1 cellular context compared by ENCODE assay signal in genomic region chr3:125032100-125032643, GRCh38.
A peak's percentile ranks its signal among the peaks of the same experiment; 100 is the strongest.
TF ChIP-seq lines count a peak whose summit lies in the region.

No MANE protein-coding gene starts in this region.

TF ChIP-seq in HepG2, 621 proteins besides CTCF, POLR2A, EP300 and RAD21 (continued from another document):
- TF ChIP-seq KLF9 (CRISPR knock-in tag; IDR thresholded peaks at IDR 0.05; ENCODE audit: low read depth) (no peak), NAIF1 (CRISPR knock-in tag; IDR thresholded peaks at IDR 0.05; ENCODE audit: borderline replicate concordance) (no peak), HNF1A (IDR thresholded peaks at IDR 0.05; ENCODE audit: low read depth) (peak; percentile 46; the same call in 1 of the 2 replicates), HNF1A (CRISPR knock-in tag; IDR thresholded peaks at IDR 0.05; ENCODE audit: borderline replicate concordance) (no peak), TAF1 (CRISPR knock-in tag; IDR thresholded peaks at IDR 0.05) (no peak), MAX (IDR thresholded peaks at IDR 0.05) (0 out of 2 replicates have a peak, but pooled peaks have one; percentile 27), ZNF781 (CRISPR knock-in tag; IDR thresholded peaks at IDR 0.05; ENCODE audit: borderline replicate concordance, not compliant biosample characterization) (no peak), PAXIP1 (CRISPR knock-in tag; conservative IDR thresholded peaks at IDR 0.05) (peak; percentile 33; the same call in 1 of the 2 replicates), EHMT2 (IDR thresholded peaks at IDR 0.05; ENCODE audit: borderline replicate concordance, low read depth, low read length) (peak; percentile 43; the same call in 1 of the 2 replicates), MTA1 (CRISPR knock-in tag; IDR thresholded peaks at IDR 0.05; ENCODE audit: borderline replicate concordance) (no peak), SOX5 (CRISPR knock-in tag; IDR thresholded peaks at IDR 0.05; ENCODE audit: borderline replicate concordance) (peak; percentile 17; the same call in 1 of the 2 replicates), HDAC1 (CRISPR knock-in tag; IDR thresholded peaks at IDR 0.05) (no peak), ARID4A (CRISPR knock-in tag; IDR thresholded peaks at IDR 0.05; ENCODE audit: borderline replicate concordance) (peak; percentile 18; the same call in 1 of the 2 replicates), SIN3B (IDR thresholded peaks at IDR 0.05; ENCODE audit: low read length) (no peak), NFAT5 (CRISPR knock-in tag; IDR thresholded peaks at IDR 0.05) (no peak), RXRA (CRISPR knock-in tag; IDR thresholded peaks at IDR 0.05) (0 out of 2 replicates have a peak, but pooled peaks have one; percentile 22), SAP130 (CRISPR knock-in tag; IDR thresholded peaks at IDR 0.05; ENCODE audit: low read depth) (peak; percentile 15; the same call in 1 of the 2 replicates), SSRP1 (CRISPR knock-in tag; IDR thresholded peaks at IDR 0.05) (no peak), ZNF672 (CRISPR knock-in tag; IDR thresholded peaks at IDR 0.05) (no peak), THAP9 (CRISPR knock-in tag; IDR thresholded peaks at IDR 0.05; ENCODE audit: borderline replicate concordance) (0 out of 2 replicates have a peak, but pooled peaks have one; percentile 35), ZFY (CRISPR knock-in tag; IDR thresholded peaks at IDR 0.05) (peak; percentile 42; the same call in 1 of the 2 replicates), ZBTB2 (CRISPR knock-in tag; IDR thresholded peaks at IDR 0.05; ENCODE audit: low read depth) (no peak), NR2C2 (CRISPR knock-in tag; IDR thresholded peaks at IDR 0.05; ENCODE audit: borderline replicate concordance) (no peak), BCL3 (CRISPR knock-in tag; IDR thresholded peaks at IDR 0.05) (no peak), TFAP4 (IDR thresholded peaks at IDR 0.05; ENCODE audit: borderline replicate concordance, low read depth) (no peak), KLF16 (CRISPR knock-in tag; IDR thresholded peaks at IDR 0.05) (no peak)
